11 cellular contexts compared by ENCODE assay signal in the genomic region with DNA sequence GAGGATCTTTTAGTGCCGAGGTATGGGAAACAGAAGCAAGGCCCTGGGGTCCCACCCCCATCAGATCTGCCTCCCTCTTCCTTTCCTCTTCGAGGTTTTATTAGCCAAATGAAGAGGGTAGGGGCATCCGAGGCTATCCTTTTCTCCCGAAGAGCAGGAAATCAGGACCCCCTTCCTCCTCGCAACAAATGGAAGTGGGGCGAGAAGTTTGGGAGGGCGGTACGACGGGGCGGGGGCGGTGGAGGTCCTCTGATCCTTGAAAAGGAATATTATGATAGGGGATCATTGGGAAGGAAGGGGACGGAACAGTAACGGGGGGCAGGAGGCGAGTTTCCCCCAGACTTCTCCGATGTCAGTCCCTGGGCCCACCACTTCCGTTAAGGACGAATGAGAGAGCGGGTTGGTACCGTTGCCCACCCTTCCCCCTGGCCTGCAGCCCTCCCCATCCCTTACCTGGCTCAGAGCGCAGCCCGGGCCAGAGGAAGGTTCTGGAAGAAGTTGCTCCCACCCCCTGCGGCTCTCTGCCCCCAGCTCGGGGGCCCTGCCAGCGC. TPM values are rescaled to one million over a fixed set of nuclear protein-coding genes. Genes with fewer than 3 reads are reported as not detected.
DNase-seq lines count a peak whose midpoint lies in the region; ATAC-seq, FAIRE-seq and TF ChIP-seq lines count a peak whose summit lies in the region.
"Had no signal": no experiment of that assay in that cellular context is flagged by ENCODE, and none has a peak within 500 bp of the region (broad histone marks: within the 10 kb centered on the region; RNA-seq: fewer than 3 reads in every experiment).

No MANE protein-coding gene starts in this region.

- H3K4me1 ChIP-seq in lower lobe of right lung = peaks cover 50% of the 10 kb centered on the region
- peaks cover 0 to 26% (median 21%) of the 10 kb centered on the region in 4 donors for H3K4me1 ChIP-seq in transverse colon

- TF ChIP-seq POLR2A in transverse colon (IDR thresholded peaks at IDR 0.05) = no peak

- TF ChIP-seq EP300 in transverse colon (IDR thresholded peaks at IDR 0.05; ENCODE audit: low read depth) = no peak

- H3K27me3 ChIP-seq in lower lobe of right lung (ENCODE audit: low read depth) (peaks cover 37% of the 10 kb centered on the region), transverse colon (peaks cover 53% of the 10 kb centered on the region)

- H3K9me3 ChIP-seq in lower lobe of right lung (no peaks in the 10 kb centered on the region), transverse colon (no peaks in the 10 kb centered on the region)

- intact Hi-C loops in lower lobe of right lung (cut with DNase I) = no loop called here
- intact Hi-C loops in transverse colon (cut with DNase I; ENCODE audit: low total_unique reads) = no loop called here

- H3K36me3 ChIP-seq in lower lobe of right lung (no peaks in the 10 kb centered on the region), transverse colon (no peaks in the 10 kb centered on the region)

- 0 to 13% methylated on average over 2 to 21 of the region's 24 CpGs for WGBS in transverse colon (ENCODE audit: low coverage in 1 of 2), 2 donors

- TF ChIP-seq CTCF in lower lobe of right lung (IDR thresholded peaks at IDR 0.05) (no peak), transverse colon (IDR thresholded peaks at IDR 0.05) (no peak)

- peaks cover 13% of the 10 kb centered on the region for H3K36me3 Mint-ChIP-seq in activated naive CD4-positive, alpha-beta T cell treated with anti-CD3 and anti-CD28 coated beads, Interleukin-2, amount 10 ng/mL, durations not matched to agents 7 days and 5 days
- H3K36me3 Mint-ChIP-seq in activated naive CD8-positive, alpha-beta T cell treated with anti-CD3 and anti-CD28 coated beads for 36 hours = peaks cover 3% of the 10 kb centered on the region

- H3K27ac Mint-ChIP-seq in activated naive CD4-positive, alpha-beta T cell treated with anti-CD3 and anti-CD28 coated beads, Interleukin-2, amount 10 ng/mL, durations not matched to agents 7 days and 5 days = peak overlapping the region; percentile 65
- peak overlapping the region; percentile 34 for H3K27ac Mint-ChIP-seq in activated naive CD8-positive, alpha-beta T cell treated with anti-CD3 and anti-CD28 coated beads for 36 hours

- no peak for ATAC-seq in lower lobe of right lung

- peaks cover 45% of the 10 kb centered on the region for H3K27me3 Mint-ChIP-seq in activated naive CD4-positive, alpha-beta T cell treated with anti-CD3 and anti-CD28 coated beads, Interleukin-2, amount 10 ng/mL, durations not matched to agents 7 days and 5 days
- no peaks in the 10 kb centered on the region for H3K27me3 Mint-ChIP-seq in activated naive CD8-positive, alpha-beta T cell treated with anti-CD3 and anti-CD28 coated beads for 36 hours

- no peak overlapping the region for H3K27ac ChIP-seq in lower lobe of right lung
- no peak overlapping the region for H3K27ac ChIP-seq in transverse colon

- H3K4me3 ChIP-seq in lower lobe of right lung = peak overlapping the region; percentile 63
- H3K4me3 ChIP-seq in transverse colon = peak overlapping the region in 3 of 4 donors; percentile 43 to 54 (median 49)

- no peak for FAIRE-seq in frontal cortex (lab: Jason Lieb, UNC)
- FAIRE-seq: D721Med had no signal

- H3K9me3 Mint-ChIP-seq in activated naive CD4-positive, alpha-beta T cell treated with anti-CD3 and anti-CD28 coated beads, Interleukin-2, amount 10 ng/mL, durations not matched to agents 7 days and 5 days = no peaks in the 10 kb centered on the region
- H3K9me3 Mint-ChIP-seq in activated naive CD8-positive, alpha-beta T cell treated with anti-CD3 and anti-CD28 coated beads for 36 hours = no peaks in the 10 kb centered on the region
- H3K9me3 Mint-ChIP-seq: HFFc6 had no signal

- no peak for DNase-seq in activated naive CD4-positive, alpha-beta T cell treated with anti-CD3 and anti-CD28 coated beads, Interleukin-2, amount 10 ng/mL, durations not matched to agents 7 days and 5 days
- no peak for DNase-seq in activated naive CD4-positive, alpha-beta T cell treated with Interleukin-2 at 50 U/mL for 16 hours
- no peak for DNase-seq in activated naive CD8-positive, alpha-beta T cell treated with anti-CD3 and anti-CD28 coated beads for 36 hours
- DNase-seq in lower lobe of right lung (no peak), transverse colon (no peak), T-helper 9 cell (no peak), frontal cortex (ENCODE audit: low spot score in 2 of 2) (no peak), superior temporal gyrus (ENCODE audit: extremely low spot score) (no peak)

- peaks cover 59% of the 10 kb centered on the region for H3K4me1 Mint-ChIP-seq in activated naive CD4-positive, alpha-beta T cell treated with anti-CD3 and anti-CD28 coated beads, Interleukin-2, amount 10 ng/mL, durations not matched to agents 7 days and 5 days
- peaks cover 60% of the 10 kb centered on the region for H3K4me1 Mint-ChIP-seq in activated naive CD8-positive, alpha-beta T cell treated with anti-CD3 and anti-CD28 coated beads for 36 hours

- peak overlapping the region; percentile 73 for H3K4me3 Mint-ChIP-seq in activated naive CD4-positive, alpha-beta T cell treated with anti-CD3 and anti-CD28 coated beads, Interleukin-2, amount 10 ng/mL, durations not matched to agents 7 days and 5 days
- peak overlapping the region; percentile 71 for H3K4me3 Mint-ChIP-seq in activated naive CD8-positive, alpha-beta T cell treated with anti-CD3 and anti-CD28 coated beads for 36 hours

- CTCF ChIA-PET in activated naive CD4-positive, alpha-beta T cell treated with anti-CD3 and anti-CD28 coated beads, Interleukin-2, amount 10 ng/mL, durations not matched to agents 7 days and 5 days (lab: Charles Lee) = interaction anchor here (1.0 to 7.7 kb wide), 2 partner anchors 40 to 139 kb away, joined by 5 to 46 read pairs; no protein-coding TSS in a partner anchor

- in situ Hi-C loops in transverse colon (cut with MboI; ENCODE audit: low pct_ligation_motif_present in 1 of 4, low pct_unique_long_range_greater_than_20kb in 1 of 4, low sequenced_read_pairs in 3 of 4) = no loop called here

RNA-seq across cellular contexts. Expression of a gene that starts 0.3 kb away (rescaled TPM):
- 1 to 10 TPM; 7.5 to 7.8 TPM for total RNA-seq in activated naive CD8-positive, alpha-beta T cell treated with anti-CD3 and anti-CD28 coated beads for 36 hours
- 21.5 TPM for total RNA-seq in lower lobe of right lung
- 1 to 10 TPM in 2 of 4 donors, under 1 TPM in 1, not detected in 1; 0.82 to 7.4 (median 1.9) TPM for total RNA-seq in transverse colon
- 0.82 TPM for total RNA-seq in frontal cortex
- total RNA-seq: HFFc6, SK-MEL-5 had no signal

RNA-seq across cellular contexts. Expression of a gene that starts 37.1 kb away (rescaled TPM):
- total RNA-seq in activated naive CD8-positive, alpha-beta T cell treated with anti-CD3 and anti-CD28 coated beads for 36 hours = 10 to 100 TPM; 81.2 to 88.1 TPM
- total RNA-seq in lower lobe of right lung (118 TPM), transverse colon (100 to 1,000 TPM in 2 of 4 donors, 10 to 100 TPM in 2; 88.0 to 143 (median 105) TPM), frontal cortex (112 TPM)
